ENCODE assay signal across 8 cellular contexts in the genomic region with DNA sequence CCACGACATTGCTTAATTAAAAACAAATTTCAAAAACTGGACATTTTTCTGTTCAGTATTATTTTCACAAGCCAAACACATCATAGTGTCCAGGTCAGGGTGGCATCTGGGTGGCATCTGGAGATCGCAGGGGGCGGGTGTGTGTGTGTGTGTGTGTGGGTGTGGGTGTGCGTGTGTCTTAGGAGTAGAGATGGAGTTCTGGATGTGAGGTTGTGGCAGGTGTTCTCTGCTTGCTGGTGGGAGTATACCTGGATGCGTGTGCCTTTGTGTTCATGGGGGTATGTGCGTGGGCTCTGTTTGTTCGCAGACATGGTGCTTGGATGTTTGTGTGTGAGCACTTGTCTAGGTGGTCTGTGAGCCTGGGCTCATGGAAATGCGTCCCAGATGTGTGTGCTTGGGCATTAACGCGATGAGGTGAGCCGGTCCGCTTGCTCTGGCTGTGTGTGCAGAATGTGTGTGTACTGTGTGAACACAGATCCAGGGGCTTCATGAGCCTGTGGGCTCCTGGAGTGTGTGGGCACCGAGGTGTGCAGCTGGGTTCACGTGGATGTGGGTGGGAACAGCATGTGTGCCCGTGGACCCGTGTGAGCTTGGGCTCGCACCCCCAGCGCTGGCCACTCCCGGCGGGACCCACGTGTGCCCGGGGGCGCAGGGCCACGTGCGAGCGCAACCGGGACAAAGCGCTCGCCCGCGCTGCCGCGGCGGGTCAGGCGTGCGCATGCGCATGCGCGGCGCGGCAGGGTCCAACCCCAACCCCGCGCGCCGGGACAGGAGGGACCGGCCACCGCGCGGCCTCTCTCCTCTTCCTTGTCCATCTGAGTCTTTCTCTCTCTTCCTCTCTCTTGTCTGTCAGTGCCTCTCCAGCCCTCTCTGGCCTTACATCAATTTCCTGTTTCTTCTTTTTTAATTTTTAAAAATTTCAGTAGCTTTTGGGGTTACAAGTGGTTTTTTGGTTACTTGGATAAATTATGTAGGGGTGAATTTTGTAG.
DNase-seq lines count a peak whose midpoint lies in the region; ATAC-seq and TF ChIP-seq lines count a peak whose summit lies in the region.

No MANE protein-coding gene starts in this region.

- DNase-seq in CD1c-positive myeloid dendritic cell (ENCODE audit: extremely low spot score) (peak; percentile 59), NCI-H2171 treated with DMSO at 0.1 percent for 48 hours (lab: John Stamatoyannopoulos, UW) (peak; percentile 73), foreskin fibroblast (peak in 1 of 2 donors; percentile 69), ovary (peak; percentile 47 to 72 (median 55))
- DNase-seq in activated T-cell treated with anti-CD3 and anti-CD28 coated beads, Interleukin-2, amount 50 U/mL, for 1 hour, result peak; percentile 35

- no peak overlapping the region for H3K27ac ChIP-seq in ovary

- H3K4me3 ChIP-seq in foreskin fibroblast (ENCODE audit: low read depth in 1 of 2, low read length in 2 of 2) (peak overlapping the region; percentile 36 to 49), ovary (peak overlapping the region; percentile 16)

- WGBS in ovary, 3 donors, result 9 to 12% (median 11%) methylated on average over 46 to 49 of the region's 49 CpGs

- ATAC-seq in GM19025 (IDR thresholded peaks at IDR 0.05; ENCODE audit: low read depth, unreplicated experiment), result peak; percentile 48
- no peak for ATAC-seq in HG03457 (IDR thresholded peaks at IDR 0.05; ENCODE audit: unreplicated experiment)
- no peak for ATAC-seq in HG03039 (IDR thresholded peaks at IDR 0.05; ENCODE audit: unreplicated experiment)

- TF ChIP-seq CTCF in foreskin fibroblast (IDR thresholded peaks at IDR 0.05; ENCODE audit: low read depth, low read length) (no peak), ovary (IDR thresholded peaks at IDR 0.05) (no peak)

- H3K36me3 ChIP-seq in ovary, result no peaks in the 10 kb centered on the region

- H3K4me1 ChIP-seq in ovary (ENCODE audit: insufficient read depth), result peaks cover 2% of the 10 kb centered on the region

- H3K9me3 ChIP-seq in ovary, result no peaks in the 10 kb centered on the region

- TF ChIP-seq EP300 in ovary (IDR thresholded peaks at IDR 0.05), result no peak

- intact Hi-C loops in ovary (cut with DNase I), result loop anchor here in 2 of 4 donors (5.0 to 10.0 kb wide), 2 partner anchors 118 to 126 kb away; partner anchors contain the start of genes BLCAP (in 1 of the 2) and NNAT (in 1 of the 2)

- H3K27me3 ChIP-seq in ovary, result no peaks in the 10 kb centered on the region

- no peak for TF ChIP-seq POLR2A in ovary (IDR thresholded peaks at IDR 0.05)
